Comparison of ENCODE assay signal across 11 cellular contexts in genomic region chr14:97640031-97640430, GRCh38.
"Had no signal": no experiment of that assay in that cellular context is flagged by ENCODE, and none has a peak within 500 bp of the region (broad histone marks: within the 10 kb centered on the region; RNA-seq: fewer than 3 reads in every experiment).

No MANE protein-coding gene starts in this region.

- ATAC-seq: esophagus mucosa, left ventricle myocardium superior, upper lobe of right lung had no signal

- H3K27ac Mint-ChIP-seq: activated naive CD8-positive, alpha-beta T cell treated with anti-CD3 and anti-CD28 coated beads, Interleukin-2, amount 10 ng/mL, durations not matched to agents 7 days and 5 days had no signal

- DNase-seq: activated effector memory CD4-positive, alpha-beta T cell treated with anti-CD3 and anti-CD28 coated beads, Interleukin-2, amount 50 U/mL, for 16 hours; activated naive CD8-positive, alpha-beta T cell treated with anti-CD3 and anti-CD28 coated beads, Interleukin-2, amount 10 ng/mL, durations not matched to agents 7 days and 5 days; anterior cingulate cortex; left ventricle myocardium superior; mesenchymal stem cell; ovary; sigmoid colon; stimulated activated naive CD4-positive, alpha-beta T cell treated with Interleukin-2 at 50 U/mL for 16 hours; T-helper 9 cell; upper lobe of right lung had no signal

- H3K4me3 Mint-ChIP-seq: activated naive CD8-positive, alpha-beta T cell treated with anti-CD3 and anti-CD28 coated beads, Interleukin-2, amount 10 ng/mL, durations not matched to agents 7 days and 5 days had no signal
